ENCODE assay signal across 12 cellular contexts in the genomic region with DNA sequence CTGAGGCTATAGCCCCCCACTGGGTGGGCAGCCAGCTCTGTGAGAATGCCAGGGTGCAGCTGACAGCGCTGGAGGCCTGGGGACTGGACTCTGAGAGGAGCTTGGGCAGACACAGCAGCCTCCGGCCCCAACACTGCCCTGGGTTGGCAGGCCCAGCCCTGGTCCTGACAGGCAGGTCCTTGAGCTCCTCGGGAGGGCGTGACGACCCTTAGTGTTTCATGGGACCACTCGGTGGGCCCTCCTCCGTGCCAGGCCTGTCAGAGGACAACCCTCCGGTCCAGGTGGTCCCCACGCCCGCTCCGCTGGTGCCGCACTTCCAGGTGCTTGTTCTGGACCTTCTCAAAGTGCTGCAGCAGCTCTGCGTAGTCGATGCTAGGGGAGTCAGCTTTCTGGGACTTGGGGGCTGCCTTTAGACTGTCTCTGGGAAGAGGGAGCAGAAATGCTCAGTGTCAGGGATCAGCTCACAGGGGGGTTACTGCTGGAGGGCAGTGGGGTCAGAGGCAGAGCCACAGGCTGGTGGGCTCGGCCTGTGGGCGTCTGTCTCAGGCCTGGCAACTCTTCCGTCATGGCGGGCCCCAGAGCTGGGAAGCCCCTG. TPM values are rescaled to one million over a fixed set of nuclear protein-coding genes. Genes with fewer than 3 reads are reported as not detected.
A peak's percentile ranks its signal among the peaks of the same experiment; 100 is the strongest.
DNase-seq lines count a peak whose midpoint lies in the region; ATAC-seq, FAIRE-seq and TF ChIP-seq lines count a peak whose summit lies in the region.
"Had no signal": no experiment of that assay in that cellular context is flagged by ENCODE, and none has a peak within 500 bp of the region (broad histone marks: within the 10 kb centered on the region; RNA-seq: fewer than 3 reads in every experiment).

No MANE protein-coding gene starts in this region.

- ATAC-seq in K562, result no peak
- no peak for ATAC-seq in left lung
- no peak for ATAC-seq in HG03139 (IDR thresholded peaks at IDR 0.05; ENCODE audit: unreplicated experiment)
- no peak for ATAC-seq in HG03108 (IDR thresholded peaks at IDR 0.05; ENCODE audit: unreplicated experiment)
- ATAC-seq in HG03097 (IDR thresholded peaks at IDR 0.05; ENCODE audit: low FRiP score, unreplicated experiment), result no peak

- peaks cover 7% of the 10 kb centered on the region; the same call in 1 of the 2 replicates for H4K20me1 ChIP-seq in K562 (replicated peaks; ENCODE audit: control insufficient read depth, insufficient read depth, low read length)

- peaks cover 29% of the 10 kb centered on the region for H3K79me2 ChIP-seq in K562 (ENCODE audit: control insufficient read depth, insufficient read depth, low read length)

- H3K4me1 Mint-ChIP-seq in Calu3 (ENCODE audit: low read depth, unreplicated experiment), result peaks cover 14% of the 10 kb centered on the region

- H3K9ac ChIP-seq in K562 (ENCODE audit: insufficient read depth in 1 of 2, low read depth in 2 of 2, low read length in 2 of 2) (peak overlapping the region in 1 of 2 experiments; percentile 21; a peak in 1 of 4 replicates), skeletal muscle tissue (ENCODE audit: low read depth in 1 of 3, low read length in 3 of 3) (peak overlapping the region; percentile 36 to 81 (median 65))

- H3K27me3 Mint-ChIP-seq in Calu3 (ENCODE audit: unreplicated experiment), result no peaks in the 10 kb centered on the region

- no peak overlapping the region for H3K4me2 ChIP-seq in K562 (ENCODE audit: insufficient read depth, low read length)

- no peaks in the 10 kb centered on the region for H3K9me3 Mint-ChIP-seq in Calu3 (ENCODE audit: low read depth, unreplicated experiment)
- H3K9me3 Mint-ChIP-seq: CD4-positive, alpha-beta memory T cell had no signal

- no peak overlapping the region for H2AFZ ChIP-seq in K562 (ENCODE audit: low read depth, low read length)

- H3K4me3 Mint-ChIP-seq in Calu3 (ENCODE audit: low read depth, unreplicated experiment), result no peak overlapping the region

- DNase-seq in Calu3 (no peak), K562 (ENCODE audit: extremely low read depth in 1 of 4, low spot score in 3 of 4) (no peak), left lung (peak in 1 of 2 donors; percentile 79), ureter (ENCODE audit: low spot score) (no peak)
- DNase-seq: activated CD4-positive, CD25-positive, alpha-beta regulatory T cell treated with anti-CD3 and anti-CD28 coated beads, Interleukin-2, amount 50 U/mL, for 72 hours; NCI-H2107; small intestine had no signal

- H3K27me3 ChIP-seq in K562 (ENCODE audit: control insufficient read depth in 2 of 2, insufficient read depth in 2 of 2, low read length in 2 of 2), result no peaks in the 10 kb centered on the region
- peaks cover 0 to 21% of the 10 kb centered on the region in 2 donors for H3K27me3 ChIP-seq in left lung
- no peaks in the 10 kb centered on the region for H3K27me3 ChIP-seq in skeletal muscle tissue (ENCODE audit: control insufficient read depth in 3 of 3, insufficient read depth in 3 of 3, low read length in 3 of 3)

- in situ Hi-C loops in K562 (cut with MboI), result no loop called here

- BruUV-seq in Calu3 (replicated peaks; lab: Mats Ljungman, UMichigan) (no TSS peak), K562 (replicated peaks; lab: Mats Ljungman, UMichigan) (no TSS peak)

- POLR2A ChIA-PET in K562 (lab: Yijun Ruan, JAX), result interaction anchor here (0.7 to 2.2 kb wide), 3 partner anchors 8 to 15 kb away, joined by 4 to 10 read pairs (median 4); no protein-coding TSS in a partner anchor

- H3K4me1 ChIP-seq in K562 (replicated peaks in 1 of 2; ENCODE audit: control insufficient read depth in 2 of 2, insufficient read depth in 2 of 2, low read length in 2 of 2) (peaks cover 15 to 82% of the 10 kb centered on the region in 2 experiments), left lung (peaks cover 51 to 91% of the 10 kb centered on the region in 2 donors), skeletal muscle tissue (ENCODE audit: control insufficient read depth in 3 of 3, insufficient read depth in 3 of 3, low read length in 3 of 3) (peaks cover 80 to 89% (median 88%) of the 10 kb centered on the region in 3 donors)

- intact Hi-C loops in Calu3 (cut with micrococcal nuclease; ENCODE audit: unreplicated experiment), result loop anchor here (10.0 kb wide), 2 partner anchors 57 to 87 kb away; no protein-coding TSS in a partner anchor
- intact Hi-C loops in K562 (cut with micrococcal nuclease), result loop anchor here (5.0 kb wide), 2 partner anchors 50 to 85 kb away; no protein-coding TSS in a partner anchor
- intact Hi-C loops in left lung (cut with DNase I), result loop anchor here in 1 of 2 donors (10.0 kb wide), 1 partner anchor 47 kb away; no protein-coding TSS in a partner anchor

- no peak for TF ChIP-seq POLR2A in K562 (conservative IDR thresholded peaks at IDR 0.05)

- H3K36me3 Mint-ChIP-seq in Calu3 (ENCODE audit: insufficient read depth, unreplicated experiment), result peaks cover 31% of the 10 kb centered on the region

- no peaks in the 10 kb centered on the region for H3K9me3 ChIP-seq in K562 (replicated peaks; ENCODE audit: control insufficient read depth, insufficient read depth, low read depth, low read length)
- H3K9me3 ChIP-seq in left lung, result no peaks in the 10 kb centered on the region
- no peaks in the 10 kb centered on the region for H3K9me3 ChIP-seq in skeletal muscle tissue (ENCODE audit: control insufficient read depth in 3 of 3, low read length in 3 of 3)

- 89% methylated on average over 18 of the region's 18 CpGs for WGBS in K562 (ENCODE audit: insufficient coverage, low coverage, missing lambda C conversion rate)

- peaks cover 18% of the 10 kb centered on the region; the same call in 1 of the 3 replicates for H3K36me3 ChIP-seq in K562 (ENCODE audit: control insufficient read depth, insufficient read depth, low read length)
- peaks cover 0 to 8% of the 10 kb centered on the region in 2 donors for H3K36me3 ChIP-seq in left lung
- H3K36me3 ChIP-seq in skeletal muscle tissue (ENCODE audit: control insufficient read depth in 3 of 3, insufficient read depth in 3 of 3, low read length in 3 of 3), result peaks cover 0 to 5% (median 0%) of the 10 kb centered on the region in 3 donors

- TF ChIP-seq CTCF in Calu3 (IDR thresholded peaks at IDR 0.05; ENCODE audit: unreplicated experiment), result no peak
- no peak for TF ChIP-seq CTCF in K562 (IDR thresholded peaks at IDR 0.05 in 2 of 3, conservative IDR thresholded peaks at IDR 0.05 in 1 of 3; ENCODE audit: insufficient read depth in 2 of 3, low read depth in 1 of 3, low read length in 3 of 3)
- no peak for TF ChIP-seq CTCF in left lung (IDR thresholded peaks at IDR 0.05)

- no peak for TF ChIP-seq RAD21 in K562 (CRISPR knock-in tag; conservative IDR thresholded peaks at IDR 0.05 in 1 of 2, IDR thresholded peaks at IDR 0.05 in 1 of 2)

- H3K27ac Mint-ChIP-seq in Calu3 (ENCODE audit: unreplicated experiment), result peak overlapping the region; percentile 77

- no peak overlapping the region for H3K4me3 ChIP-seq in K562
- no peak overlapping the region for H3K4me3 ChIP-seq in left lung
- peak overlapping the region in 1 of 3 donors; percentile 35 for H3K4me3 ChIP-seq in skeletal muscle tissue (ENCODE audit: low read length in 3 of 3)

- CTCF ChIA-PET in Calu3 (lab: Charles Lee) (interaction anchor here (0.5 to 1.3 kb wide), 4 partner anchors 9 to 65 kb away, joined by 3 to 10 read pairs (median 4); no protein-coding TSS in a partner anchor), K562 (lab: Yijun Ruan, JAX; ENCODE audit: low intra/inter-chr PET ratio) (no interaction called here)

- no peak for FAIRE-seq in K562 (lab: Jason Lieb, UNC)
- FAIRE-seq: small intestine had no signal

- H3K27ac ChIP-seq in K562 (ENCODE audit: extremely low read depth, low read depth, low read length) (no peak overlapping the region), left lung (peak overlapping the region; percentile 72 to 75), skeletal muscle tissue (ENCODE audit: low read depth, low read length) (peak overlapping the region; percentile 96)

- H3K9me1 ChIP-seq in K562 (ENCODE audit: control insufficient read depth, insufficient read depth, low read length), result no peaks in the 10 kb centered on the region

- TF ChIP-seq EP300 in K562 (IDR thresholded peaks at IDR 0.05; ENCODE audit: low read length), result no peak

RNA-seq across cellular contexts. Expression of gene MTSS2, which starts 1.9 kb away (rescaled TPM):
- total RNA-seq in Calu3 (2022) (27.1 and 28.3 TPM in 2 replicates), K562 (2014; rRNA removed) (15.4 and 22.4 TPM in 2 replicates), K562 (2014; rRNA removed; fragmentation: Illumina TruSeq; extraction: Trizol) (4.8 and 9.1 TPM in 2 replicates), K562 (2015; rRNA removed; fragmentation: Illumina TruSeq; extraction: Trizol) (20.6 and 24.2 TPM in 2 replicates), K562 (2021) (51.2 and 60.3 TPM in 2 replicates), left lung (10 to 100 TPM; 58.1 to 96.3 TPM), skeletal muscle tissue (18.8 TPM), ureter (83.1 TPM)
- total RNA-seq in K562 (2011; cell fraction: chromatin; rRNA removed; ENCODE audit: low replicate concordance), result 15.0 and 50.2 TPM in 2 replicates
- total RNA-seq in K562 (2011; cell fraction: nucleolus; rRNA removed), result 41.7 and 44.2 TPM in 2 replicates
- total RNA-seq in K562 (2011; cell fraction: nucleoplasm; rRNA removed), result 20.2 and 24.3 TPM in 2 replicates
- polyA plus RNA-seq in K562 (2011; rRNA removed) (16.9 and 21.5 TPM in 2 replicates), K562 (2014; fragmentation: Illumina TruSeq; extraction: Trizol) (36.2 and 45.7 TPM in 2 replicates), K562 (2014; fragmentation: Nextera tagmentation; extraction: Ambion mirVana) (under 1 TPM; 0.11 to 0.32 TPM), K562 (2014; rRNA removed) (31.1 and 46.9 TPM in 2 replicates)
- 13.3 and 40.6 TPM in 2 replicates for polyA plus RNA-seq in K562 (2011; cell fraction: cytosol; rRNA removed)
- 40.9 and 91.6 TPM in 2 replicates for polyA plus RNA-seq in K562 (2011; cell fraction: nucleus; rRNA removed)
- 55.8 and 57.7 TPM in 2 replicates for polyA plus RNA-seq in K562 (2012)
- 6.7 and 12.5 TPM in 2 replicates for polyA minus RNA-seq in K562 (2011; rRNA and poly(A)+ RNA removed)
- polyA minus RNA-seq in K562 (2011; cell fraction: cytosol; rRNA and poly(A)+ RNA removed), result 27.2 and 41.8 TPM in 2 replicates
- polyA minus RNA-seq in K562 (2011; cell fraction: nucleus; rRNA and poly(A)+ RNA removed), result 20.1 and 25.2 TPM in 2 replicates
- polyA plus RNA-seq: CD4-positive, alpha-beta memory T cell had no signal

RNA-seq across cellular contexts. Expression of gene IL34, which starts 41.4 kb away (rescaled TPM):
- total RNA-seq in Calu3 (2022), result 0.35 and 0.39 TPM in 2 replicates
- 0.44 TPM in 1 of 2 replicates, not detected in the other for total RNA-seq in K562 (2011; cell fraction: chromatin; rRNA removed; ENCODE audit: low replicate concordance)
- not detected in 2 replicates for total RNA-seq in K562 (2011; cell fraction: nucleolus; rRNA removed)
- total RNA-seq in K562 (2011; cell fraction: nucleoplasm; rRNA removed), result not detected in 2 replicates
- total RNA-seq in K562 (2014; rRNA removed), result 0.20 TPM in 1 of 2 replicates, not detected in the other
- not detected in 2 replicates for total RNA-seq in K562 (2014; rRNA removed; fragmentation: Illumina TruSeq; extraction: Trizol)
- 0.18 TPM in 1 of 2 replicates, not detected in the other for total RNA-seq in K562 (2015; rRNA removed; fragmentation: Illumina TruSeq; extraction: Trizol)
- 0.25 TPM in 1 of 2 replicates, not detected in the other for total RNA-seq in K562 (2021)
- polyA plus RNA-seq in K562 (2011; rRNA removed), result 0.10 TPM in 1 of 2 replicates, not detected in the other
- polyA plus RNA-seq in K562 (2011; cell fraction: cytosol; rRNA removed), result 0.16 and 0.49 TPM in 2 replicates
- 0.20 and 0.32 TPM in 2 replicates for polyA plus RNA-seq in K562 (2011; cell fraction: nucleus; rRNA removed)
- 0.39 and 0.44 TPM in 2 replicates for polyA plus RNA-seq in K562 (2012)
- 0.58 TPM in 1 of 2 replicates, not detected in the other for polyA plus RNA-seq in K562 (2014; fragmentation: Illumina TruSeq; extraction: Trizol)
- not detected for polyA plus RNA-seq in K562 (2014; fragmentation: Nextera tagmentation; extraction: Ambion mirVana)
- 0.07 and 0.18 TPM in 2 replicates for polyA plus RNA-seq in K562 (2014; rRNA removed)
- not detected in 2 replicates for polyA minus RNA-seq in K562 (2011; rRNA and poly(A)+ RNA removed)
- not detected in 2 replicates for polyA minus RNA-seq in K562 (2011; cell fraction: cytosol; rRNA and poly(A)+ RNA removed)
- not detected in 2 replicates for polyA minus RNA-seq in K562 (2011; cell fraction: nucleus; rRNA and poly(A)+ RNA removed)
- total RNA-seq in left lung, result 1 to 10 TPM; 2.1 to 4.1 TPM
- total RNA-seq in skeletal muscle tissue, result 6.8 TPM
- 3.7 TPM for total RNA-seq in ureter
- total RNA-seq: CD4-positive, alpha-beta memory T cell had no signal
- polyA plus RNA-seq: CD4-positive, alpha-beta memory T cell had no signal
